Comparison of ENCODE assay signal across 18 cellular contexts in the genomic region with DNA sequence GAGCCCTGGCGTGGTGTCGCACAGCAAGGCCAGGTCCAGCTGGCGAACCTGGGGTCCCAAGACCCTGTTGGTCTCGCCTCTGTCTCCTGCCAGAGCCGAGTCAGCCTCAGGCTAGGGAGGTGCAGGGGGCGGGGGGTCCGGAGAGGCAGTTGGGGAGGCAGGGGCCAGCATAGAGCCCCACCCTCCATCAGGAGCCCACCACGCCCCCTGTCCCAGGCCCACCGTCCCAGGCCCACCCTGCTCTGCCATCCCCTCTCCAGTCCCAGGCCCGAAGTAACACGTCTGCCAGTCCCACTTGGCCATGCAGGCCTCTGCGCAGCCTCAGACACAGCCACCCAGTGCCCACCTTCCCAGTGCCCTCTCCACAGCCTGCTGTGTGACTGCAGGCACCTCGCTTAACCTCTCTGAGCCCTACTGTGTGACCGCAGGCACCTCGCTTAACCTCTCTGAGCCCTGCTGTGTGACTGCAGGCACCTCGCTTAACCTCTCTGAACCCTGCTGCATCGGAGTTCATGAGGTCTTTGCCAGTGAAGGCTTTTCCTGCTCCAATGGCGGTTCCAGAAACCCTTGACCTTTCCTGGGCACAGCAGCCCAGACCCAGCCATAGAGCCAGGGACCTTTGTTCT. TPM values are rescaled to one million over a fixed set of nuclear protein-coding genes. Genes with fewer than 3 reads are reported as not detected.
DNase-seq lines count a peak whose midpoint lies in the region; ATAC-seq, FAIRE-seq and TF ChIP-seq lines count a peak whose summit lies in the region.
"Had no signal": no experiment of that assay in that cellular context is flagged by ENCODE, and none has a peak within 500 bp of the region (broad histone marks: within the 10 kb centered on the region; RNA-seq: fewer than 3 reads in every experiment).

No MANE protein-coding gene starts in this region.

- H3K4me1 Mint-ChIP-seq in CD14-positive monocyte = peaks cover 25% of the 10 kb centered on the region
- H3K4me1 Mint-ChIP-seq in mesothelial cell of epicardium = no peaks in the 10 kb centered on the region

- H3K27ac Mint-ChIP-seq in CD14-positive monocyte (peak overlapping the region in 4 of 7 donors; percentile 30 to 67 (median 59)), mesothelial cell of epicardium (peak overlapping the region; percentile 6)
- H3K27ac Mint-ChIP-seq: CD8-positive, alpha-beta T cell had no signal

- H3K9me3 Mint-ChIP-seq in CD14-positive monocyte = peaks cover 0 to 3% (median 0%) of the 10 kb centered on the region in 7 donors
- no peaks in the 10 kb centered on the region for H3K9me3 Mint-ChIP-seq in mesothelial cell of epicardium
- H3K9me3 Mint-ChIP-seq: CD8-positive, alpha-beta T cell had no signal

- H3K36me3 Mint-ChIP-seq in CD14-positive monocyte (peaks cover 0 to 3% of the 10 kb centered on the region in 2 donors), mesothelial cell of epicardium (no peaks in the 10 kb centered on the region)
- H3K36me3 Mint-ChIP-seq: CD8-positive, alpha-beta T cell had no signal

- no peak for TF ChIP-seq CTCF in CD14-positive monocyte (IDR thresholded peaks at IDR 0.05)
- TF ChIP-seq CTCF in bronchial epithelial cell (IDR thresholded peaks at IDR 0.05; ENCODE audit: insufficient read depth, low read length, severe bottlenecking) = no peak
- TF ChIP-seq CTCF in mesothelial cell of epicardium (IDR thresholded peaks at IDR 0.05; ENCODE audit: unreplicated experiment) = no peak

- DNase-seq in CD14-positive monocyte (ENCODE audit: low spot score) (no peak), HEK293T (ENCODE audit: extremely low spot score) (no peak), bronchial epithelial cell (ENCODE audit: low read depth) (no peak), mesothelial cell of epicardium (ENCODE audit: low spot score in 2 of 2, unreplicated experiment in 2 of 2) (no peak), NCI-H526 treated with DMSO at 0.1 percent for 48 hours (lab: John Stamatoyannopoulos, UW) (no peak), NCI-H748 (lab: John Stamatoyannopoulos, UW; ENCODE audit: unreplicated experiment) (no peak)
- DNase-seq: BE2C; CD8-positive, alpha-beta T cell; COR-L47; DMS153; DND-41; GDM1; GM23248 had no signal

- no peak overlapping the region for H3K4me3 Mint-ChIP-seq in CD14-positive monocyte
- H3K4me3 Mint-ChIP-seq in mesothelial cell of epicardium = no peak overlapping the region
- H3K4me3 Mint-ChIP-seq: CD8-positive, alpha-beta T cell had no signal

- ATAC-seq in GM21367 (IDR thresholded peaks at IDR 0.05; ENCODE audit: unreplicated experiment) (no peak), GM21576 (IDR thresholded peaks at IDR 0.05; ENCODE audit: unreplicated experiment) (no peak)
- ATAC-seq: CD8-positive, alpha-beta T cell had no signal

- POLR2A ChIA-PET in HEK293T (lab: Yijun Ruan, JAX) = no interaction called here

- no peaks in the 10 kb centered on the region for H3K36me3 ChIP-seq in bronchial epithelial cell (ENCODE audit: control insufficient read depth, insufficient read depth, low read length)
- H3K36me3 ChIP-seq: BE2C, HAP-1 had no signal

- intact Hi-C loops in CD14-positive monocyte (cut with micrococcal nuclease) = no loop called here

- H3K27me3 ChIP-seq in bronchial epithelial cell (ENCODE audit: control insufficient read depth, insufficient read depth, low read length) = no peaks in the 10 kb centered on the region
- H3K27me3 ChIP-seq: BE2C had no signal

- CTCF ChIA-PET in HEK293T (lab: Yijun Ruan, JAX) = no interaction called here

- no peak overlapping the region for H3K4me3 ChIP-seq in bronchial epithelial cell (ENCODE audit: low read depth, low read length)
- H3K4me3 ChIP-seq: GM23248, HAP-1 had no signal

- FAIRE-seq in bronchial epithelial cell (lab: Jason Lieb, UNC) = peak; percentile 66
- FAIRE-seq: A204.1, D721Med had no signal

- peaks cover 0 to 3% (median 0%) of the 10 kb centered on the region in 3 donors for H3K27me3 Mint-ChIP-seq in CD14-positive monocyte (ENCODE audit: low read depth in 3 of 3)
- H3K27me3 Mint-ChIP-seq in mesothelial cell of epicardium (ENCODE audit: low read depth) = no peaks in the 10 kb centered on the region

TF ChIP-seq in HEK293T, 16 proteins besides CTCF, POLR2A, EP300 and RAD21:
- TF ChIP-seq CTBP1 (IDR thresholded peaks at IDR 0.05; ENCODE audit: borderline replicate concordance) (no peak), FOXM1 (IDR thresholded peaks at IDR 0.05; ENCODE audit: borderline replicate concordance) (peak; percentile 93)

RNA-seq across cellular contexts. Expression of a gene that starts 29.3 kb away (rescaled TPM):
- polyA plus RNA-seq in CD14-positive monocyte = under 1 TPM; 0.02 to 0.10 TPM
- total RNA-seq in bronchial epithelial cell (under 0.01 and 0.13 TPM in 2 replicates), mesothelial cell of epicardium (26.8 to 28.7 TPM (median 27.9 TPM) in 3 replicates)

RNA-seq across cellular contexts. Expression of a gene that starts 41.0 kb away (rescaled TPM):
- under 1 TPM; 0.04 to 0.12 TPM for polyA plus RNA-seq in CD14-positive monocyte
- total RNA-seq in bronchial epithelial cell (0.79 and 1.7 TPM in 2 replicates), mesothelial cell of epicardium (51.1 to 56.2 TPM (median 52.6 TPM) in 3 replicates)

Comparison
In these comparisons a context has a peak if more than half of its experiments do, and no peak if none do; other contexts are left out.
1. RNA of a gene that starts 29.3 kb away (total RNA-seq): 26.8 to 28.7 TPM in mesothelial cell of epicardium; under 0.01 to 0.13 TPM in bronchial epithelial cell; every median in the first group is over 10 times any median in the second.
2. RNA of a gene that starts 41.0 kb away (total RNA-seq): 51.1 to 56.2 TPM in mesothelial cell of epicardium; 0.79 to 1.7 TPM in bronchial epithelial cell; every median in the first group is over 10 times any median in the second.